Comparison of ENCODE assay signal across 8 cellular contexts in genomic region chr3:150764607-150765366, GRCh38. TPM values are rescaled to one million over a fixed set of nuclear protein-coding genes. Genes with fewer than 3 reads are reported as not detected.
A peak's percentile ranks its signal among the peaks of the same experiment; 100 is the strongest.
DNase-seq lines count a peak whose midpoint lies in the region; ATAC-seq, FAIRE-seq and TF ChIP-seq lines count a peak whose summit lies in the region.

No MANE protein-coding gene starts in this region.

- no peaks in the 10 kb centered on the region for H3K27me3 Mint-ChIP-seq in activated CD4-positive, alpha-beta T cell treated with anti-CD3 and anti-CD28 coated beads, Interleukin-2, amount 10 ng/mL, durations not matched to agents 24 days and 14 days
- no peaks in the 10 kb centered on the region for H3K27me3 Mint-ChIP-seq in activated CD4-positive, alpha-beta memory T cell treated with anti-CD3 and anti-CD28 coated beads for 36 hours

- H3K27ac ChIP-seq in kidney (ENCODE audit: low read depth in 2 of 2, low read length in 2 of 2) (no peak overlapping the region), subcutaneous abdominal adipose tissue (ENCODE audit: low read depth, low read length) (peak overlapping the region; percentile 100)

- TF ChIP-seq CTCF in kidney (IDR thresholded peaks at IDR 0.05; ENCODE audit: borderline replicate concordance, extremely low read depth, insufficient read depth): no peak

- peak; percentile 64 for DNase-seq in activated CD4-positive, alpha-beta T cell treated with anti-CD3 and anti-CD28 coated beads, Interleukin-2, amount 10 ng/mL, durations not matched to agents 24 days and 14 days
- no peak for DNase-seq in activated CD4-positive, alpha-beta T cell treated with anti-CD3 and anti-CD28 coated beads for 4 hours
- DNase-seq in activated CD4-positive, alpha-beta memory T cell treated with anti-CD3 and anti-CD28 coated beads for 36 hours: no peak
- DNase-seq in kidney (no peak), glomerular visceral epithelial cell (ENCODE audit: extremely low spot score) (no peak), T-helper 9 cell (no peak)

- POLR2A ChIA-PET in activated CD4-positive, alpha-beta memory T cell treated with anti-CD3 and anti-CD28 coated beads for 36 hours (lab: Charles Lee): interaction anchor here (0.7 to 10.7 kb wide), 19 partner anchors 9 to 1514 kb away, joined by 3 to 152 read pairs (median 12); partner anchors contain the start of genes EIF2A, GPR171, SELENOT and SERP1

- peak overlapping the region; percentile 99 for H3K4me3 Mint-ChIP-seq in activated CD4-positive, alpha-beta T cell treated with anti-CD3 and anti-CD28 coated beads, Interleukin-2, amount 10 ng/mL, durations not matched to agents 24 days and 14 days
- peak overlapping the region; percentile 99 for H3K4me3 Mint-ChIP-seq in activated CD4-positive, alpha-beta memory T cell treated with anti-CD3 and anti-CD28 coated beads for 36 hours

- H3K4me3 ChIP-seq in kidney (ENCODE audit: low read length in 2 of 2) (peak overlapping the region in 1 of 2 donors; percentile 93), subcutaneous abdominal adipose tissue (ENCODE audit: low read depth in 1 of 5, low read length in 5 of 5) (no peak overlapping the region)

- intact Hi-C loops in activated CD4-positive, alpha-beta T cell treated with anti-CD3 and anti-CD28 coated beads, Interleukin-2, amount 10 ng/mL, durations not matched to agents 24 days and 14 days (cut with micrococcal nuclease): loop anchor here (1.0 to 5.0 kb wide), 6 partner anchors 33 to 1503 kb away; partner anchors contain the start of gene MBNL1
- intact Hi-C loops in activated CD4-positive, alpha-beta memory T cell treated with anti-CD3 and anti-CD28 coated beads for 36 hours (cut with micrococcal nuclease): loop anchor here (1.0 to 10.0 kb wide), 4 partner anchors 101 to 1493 kb away; no protein-coding TSS in a partner anchor
- intact Hi-C loops in kidney (cut with DNase I): no loop called here

- no peak for FAIRE-seq in kidney (lab: Jason Lieb, UNC)

- H3K9me3 Mint-ChIP-seq in activated CD4-positive, alpha-beta T cell treated with anti-CD3 and anti-CD28 coated beads, Interleukin-2, amount 10 ng/mL, durations not matched to agents 24 days and 14 days: no peaks in the 10 kb centered on the region
- no peaks in the 10 kb centered on the region for H3K9me3 Mint-ChIP-seq in activated CD4-positive, alpha-beta memory T cell treated with anti-CD3 and anti-CD28 coated beads for 36 hours

- H3K9ac ChIP-seq in kidney (ENCODE audit: low read length in 2 of 2) (peak overlapping the region; percentile 89 to 97), subcutaneous abdominal adipose tissue (ENCODE audit: low read length in 5 of 5) (peak overlapping the region in 1 of 5 donors; percentile 94)

- H3K36me3 ChIP-seq in kidney (ENCODE audit: control insufficient read depth in 1 of 2, insufficient read depth in 2 of 2, low read length in 2 of 2) (no peaks in the 10 kb centered on the region), subcutaneous abdominal adipose tissue (ENCODE audit: control insufficient read depth in 5 of 5, insufficient read depth in 5 of 5, low read length in 5 of 5) (no peaks in the 10 kb centered on the region)

- peaks cover 41% of the 10 kb centered on the region for H3K4me1 Mint-ChIP-seq in activated CD4-positive, alpha-beta T cell treated with anti-CD3 and anti-CD28 coated beads, Interleukin-2, amount 10 ng/mL, durations not matched to agents 24 days and 14 days
- peaks cover 40% of the 10 kb centered on the region for H3K4me1 Mint-ChIP-seq in activated CD4-positive, alpha-beta memory T cell treated with anti-CD3 and anti-CD28 coated beads for 36 hours (ENCODE audit: low read depth)

- H3K36me3 Mint-ChIP-seq in activated CD4-positive, alpha-beta T cell treated with anti-CD3 and anti-CD28 coated beads, Interleukin-2, amount 10 ng/mL, durations not matched to agents 24 days and 14 days (ENCODE audit: low read depth): peaks cover 31% of the 10 kb centered on the region
- peaks cover 29% of the 10 kb centered on the region for H3K36me3 Mint-ChIP-seq in activated CD4-positive, alpha-beta memory T cell treated with anti-CD3 and anti-CD28 coated beads for 36 hours

- CTCF ChIA-PET in activated CD4-positive, alpha-beta memory T cell treated with anti-CD3 and anti-CD28 coated beads for 36 hours (lab: Charles Lee): interaction anchor here (1.0 to 10.1 kb wide), 12 partner anchors 11 to 220 kb away, joined by 3 to 111 read pairs (median 5); no protein-coding TSS in a partner anchor

- H3K9me3 ChIP-seq in kidney (ENCODE audit: control insufficient read depth in 1 of 2, low read length in 2 of 2) (no peaks in the 10 kb centered on the region), subcutaneous abdominal adipose tissue (ENCODE audit: control insufficient read depth in 5 of 5, low read length in 5 of 5) (no peaks in the 10 kb centered on the region)

- ATAC-seq in HG03460 (IDR thresholded peaks at IDR 0.05; ENCODE audit: unreplicated experiment): no peak

- H3K27ac Mint-ChIP-seq in activated CD4-positive, alpha-beta T cell treated with anti-CD3 and anti-CD28 coated beads, Interleukin-2, amount 10 ng/mL, durations not matched to agents 24 days and 14 days: peak overlapping the region; percentile 100
- H3K27ac Mint-ChIP-seq in activated CD4-positive, alpha-beta memory T cell treated with anti-CD3 and anti-CD28 coated beads for 36 hours: peak overlapping the region; percentile 100

- H3K27me3 ChIP-seq in subcutaneous abdominal adipose tissue (ENCODE audit: control insufficient read depth in 5 of 5, insufficient read depth in 4 of 5, low read length in 5 of 5): no peaks in the 10 kb centered on the region

- H3K4me1 ChIP-seq in kidney (ENCODE audit: control insufficient read depth in 1 of 2, insufficient read depth in 1 of 2, low read depth in 1 of 2, low read length in 2 of 2) (peaks cover 6 to 10% of the 10 kb centered on the region in 2 donors), subcutaneous abdominal adipose tissue (ENCODE audit: control insufficient read depth in 5 of 5, insufficient read depth in 5 of 5, low read length in 5 of 5) (peaks cover 2 to 37% (median 34%) of the 10 kb centered on the region in 5 donors)

RNA-seq across cellular contexts. Expression of gene SIAH2, which starts 1.8 kb away (rescaled TPM):
- 130 and 133 TPM in 2 replicates for total RNA-seq in activated CD4-positive, alpha-beta T cell treated with anti-CD3 and anti-CD28 coated beads, Interleukin-2, amount 10 ng/mL, durations not matched to agents 24 days and 14 days
- 10 to 100 TPM; 74.0 to 74.9 TPM for total RNA-seq in activated CD4-positive, alpha-beta memory T cell treated with anti-CD3 and anti-CD28 coated beads for 36 hours
- total RNA-seq in kidney: 24.6 TPM
- 16.9 TPM for polyA plus RNA-seq in kidney (ENCODE audit: insufficient read depth, low read depth, low replicate concordance)
